ENCODE assay signal across 13 cellular contexts in the genomic region with DNA sequence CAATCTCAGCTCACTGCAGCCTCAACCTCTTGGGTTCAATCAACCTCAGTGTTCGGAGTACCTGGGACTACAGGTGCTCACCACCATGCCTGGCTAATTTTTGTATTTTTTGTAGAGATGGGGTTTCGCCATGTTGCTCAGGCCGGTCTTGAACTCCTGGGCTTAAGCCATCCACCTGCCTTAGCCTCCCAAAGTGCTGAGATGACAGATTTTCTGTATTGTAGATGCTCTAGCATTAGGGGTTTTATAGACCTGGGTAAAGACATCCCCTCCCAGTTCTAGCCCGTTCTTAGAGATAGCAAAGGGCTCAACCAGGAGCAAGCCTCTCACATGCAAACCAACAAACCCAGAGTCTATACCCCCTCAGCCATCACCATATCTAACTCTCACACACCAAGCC.
"Had no signal": no experiment of that assay in that cellular context is flagged by ENCODE, and none has a peak within 500 bp of the region (broad histone marks: within the 10 kb centered on the region; RNA-seq: fewer than 3 reads in every experiment).

No MANE protein-coding gene starts in this region.

- H3K27me3 ChIP-seq: cardiac muscle cell, hepatocyte, neutrophil, transverse colon, vagina had no signal

- H3K36me3 ChIP-seq: cardiac muscle cell, neutrophil, transverse colon, vagina had no signal

- H2AFZ ChIP-seq: hepatocyte, parathyroid adenoma had no signal

- H3K4me3 ChIP-seq: cardiac muscle cell, hepatocyte, transverse colon, vagina had no signal

- H3K27ac Mint-ChIP-seq: activated CD8-positive, alpha-beta T cell treated with anti-CD3 and anti-CD28 coated beads, Interleukin-2, amount 10 ng/mL, durations not matched to agents 7 days and 5 days had no signal

- H3K36me3 Mint-ChIP-seq: stimulated activated effector memory CD8-positive, alpha-beta T cell treated with anti-CD3 and anti-CD28 coated beads, Interleukin-12 subunit alpha, Interleukin-12 subunit beta, amount 100 ng/mL, for 72 hours had no signal

- H3K27ac ChIP-seq: cardiac muscle cell, hepatocyte, neutrophil, parathyroid adenoma, transverse colon, vagina had no signal

- H3K9me3 Mint-ChIP-seq: stimulated activated effector memory CD8-positive, alpha-beta T cell treated with anti-CD3 and anti-CD28 coated beads, Interleukin-12 subunit alpha, Interleukin-12 subunit beta, amount 100 ng/mL, for 72 hours had no signal

- H3K27me3 Mint-ChIP-seq: activated CD4-positive, alpha-beta T cell treated with anti-CD3 and anti-CD28 coated beads, Interleukin-2, amount 10 ng/mL, durations not matched to agents 24 days and 14 days had no signal

- H3K4me2 ChIP-seq: hepatocyte had no signal

- DNase-seq: activated CD4-positive, alpha-beta T cell treated with anti-CD3 and anti-CD28 coated beads, Interleukin-2, amount 10 ng/mL, durations not matched to agents 24 days and 14 days; activated CD4-positive, CD25-positive, alpha-beta regulatory T cell; activated CD8-positive, alpha-beta T cell treated with anti-CD3 and anti-CD28 coated beads, Interleukin-2, amount 10 ng/mL, durations not matched to agents 7 days and 5 days; activated naive CD4-positive, alpha-beta T cell treated with anti-CD3 and anti-CD28 coated beads for 36 hours; transverse colon had no signal

- ATAC-seq: activated CD8-positive, alpha-beta T cell treated with anti-CD3 and anti-CD28 coated beads, Interleukin-2, amount 10 ng/mL, durations not matched to agents 7 days and 5 days; left lobe of liver; stimulated activated effector memory CD8-positive, alpha-beta T cell treated with anti-CD3 and anti-CD28 coated beads, Interleukin-12 subunit alpha, Interleukin-12 subunit beta, amount 100 ng/mL, for 72 hours had no signal

- H3K9me3 ChIP-seq: neutrophil, transverse colon, vagina had no signal

- H3K79me2 ChIP-seq: hepatocyte had no signal

- H3K4me3 Mint-ChIP-seq: activated CD4-positive, alpha-beta T cell treated with anti-CD3 and anti-CD28 coated beads, Interleukin-2, amount 10 ng/mL, durations not matched to agents 24 days and 14 days; activated CD8-positive, alpha-beta T cell treated with anti-CD3 and anti-CD28 coated beads, Interleukin-2, amount 10 ng/mL, durations not matched to agents 7 days and 5 days; activated naive CD4-positive, alpha-beta T cell treated with anti-CD3 and anti-CD28 coated beads for 36 hours; T-helper 1 cell treated with Interleukin-12 subunit alpha and Interleukin-12 subunit beta and Interleukin-4 antibody, amounts not matched to agents 30 μg/mL and 1 μg/mL, for 36 hours had no signal
